In genomic region chr1:59204001-59204400, GRCh38 we compare ENCODE assay signal across 1 cellular context.
TF ChIP-seq lines count a peak whose summit lies in the region.

No MANE protein-coding gene starts in this region.

TF ChIP-seq in HepG2, 621 proteins besides CTCF, POLR2A, EP300 and RAD21 (continued from another document and continues in another):
- TF ChIP-seq ETV5 (CRISPR knock-in tag; IDR thresholded peaks at IDR 0.05; ENCODE audit: borderline replicate concordance) = peak; percentile 73; the same call in 1 of the 2 replicates
- TF ChIP-seq RBAK (CRISPR knock-in tag; IDR thresholded peaks at IDR 0.05) = no peak
- TF ChIP-seq ZNF772 (CRISPR knock-in tag; IDR thresholded peaks at IDR 0.05) = no peak; the same call in 1 of the 2 replicates
- no peak for TF ChIP-seq FOXP1 (IDR thresholded peaks at IDR 0.05)
- peak; percentile 78 for TF ChIP-seq FOXP1 (CRISPR knock-in tag; IDR thresholded peaks at IDR 0.05)
- no peak for TF ChIP-seq TMF1 (CRISPR knock-in tag; IDR thresholded peaks at IDR 0.05; ENCODE audit: low read depth)
- TF ChIP-seq ZNF773 (CRISPR knock-in tag; IDR thresholded peaks at IDR 0.05; ENCODE audit: borderline replicate concordance) = no peak
- no peak for TF ChIP-seq SETDB1 (CRISPR knock-in tag; IDR thresholded peaks at IDR 0.05; ENCODE audit: borderline replicate concordance)
- TF ChIP-seq HOXA3 (CRISPR knock-in tag; IDR thresholded peaks at IDR 0.05) = peak; percentile 54; the same call in 1 of the 2 replicates
- 0 out of 2 replicates have a peak, but pooled peaks have one; percentile 28 for TF ChIP-seq ZBTB20 (CRISPR knock-in tag; IDR thresholded peaks at IDR 0.05; ENCODE audit: borderline replicate concordance, low read depth)
- TF ChIP-seq PCBP2 (optimal IDR thresholded peaks at IDR 0.05; ENCODE audit: low read depth, low read length, poor library complexity, severe bottlenecking) = no peak
- no peak for TF ChIP-seq ZSCAN21 (CRISPR knock-in tag; IDR thresholded peaks at IDR 0.05; ENCODE audit: borderline replicate concordance)
- TF ChIP-seq FOSL1 (CRISPR knock-in tag; IDR thresholded peaks at IDR 0.05; ENCODE audit: borderline replicate concordance) = no peak
- TF ChIP-seq HNRNPUL1 (IDR thresholded peaks at IDR 0.05; ENCODE audit: low read depth, low read length) = no peak
- TF ChIP-seq, protein P1, sequence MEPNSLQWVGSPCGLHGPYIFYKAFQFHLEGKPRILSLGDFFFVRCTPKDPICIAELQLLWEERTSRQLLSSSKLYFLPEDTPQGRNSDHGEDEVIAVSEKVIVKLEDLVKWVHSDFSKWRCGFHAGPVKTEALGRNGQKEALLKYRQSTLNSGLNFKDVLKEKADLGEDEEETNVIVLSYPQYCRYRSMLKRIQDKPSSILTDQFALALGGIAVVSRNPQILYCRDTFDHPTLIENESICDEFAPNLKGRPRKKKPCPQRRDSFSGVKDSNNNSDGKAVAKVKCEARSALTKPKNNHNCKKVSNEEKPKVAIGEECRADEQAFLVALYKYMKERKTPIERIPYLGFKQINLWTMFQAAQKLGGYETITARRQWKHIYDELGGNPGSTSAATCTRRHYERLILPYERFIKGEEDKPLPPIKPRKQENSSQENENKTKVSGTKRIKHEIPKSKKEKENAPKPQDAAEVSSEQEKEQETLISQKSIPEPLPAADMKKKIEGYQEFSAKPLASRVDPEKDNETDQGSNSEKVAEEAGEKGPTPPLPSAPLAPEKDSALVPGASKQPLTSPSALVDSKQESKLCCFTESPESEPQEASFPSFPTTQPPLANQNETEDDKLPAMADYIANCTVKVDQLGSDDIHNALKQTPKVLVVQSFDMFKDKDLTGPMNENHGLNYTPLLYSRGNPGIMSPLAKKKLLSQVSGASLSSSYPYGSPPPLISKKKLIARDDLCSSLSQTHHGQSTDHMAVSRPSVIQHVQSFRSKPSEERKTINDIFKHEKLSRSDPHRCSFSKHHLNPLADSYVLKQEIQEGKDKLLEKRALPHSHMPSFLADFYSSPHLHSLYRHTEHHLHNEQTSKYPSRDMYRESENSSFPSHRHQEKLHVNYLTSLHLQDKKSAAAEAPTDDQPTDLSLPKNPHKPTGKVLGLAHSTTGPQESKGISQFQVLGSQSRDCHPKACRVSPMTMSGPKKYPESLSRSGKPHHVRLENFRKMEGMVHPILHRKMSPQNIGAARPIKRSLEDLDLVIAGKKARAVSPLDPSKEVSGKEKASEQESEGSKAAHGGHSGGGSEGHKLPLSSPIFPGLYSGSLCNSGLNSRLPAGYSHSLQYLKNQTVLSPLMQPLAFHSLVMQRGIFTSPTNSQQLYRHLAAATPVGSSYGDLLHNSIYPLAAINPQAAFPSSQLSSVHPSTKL (CRISPR knock-in tag; IDR thresholded peaks at IDR 0.05) = peak; percentile 79
- no peak for TF ChIP-seq NR2F2 (IDR thresholded peaks at IDR 0.05; ENCODE audit: borderline replicate concordance, low read depth)
- TF ChIP-seq RXRB (CRISPR knock-in tag; IDR thresholded peaks at IDR 0.05; ENCODE audit: borderline replicate concordance) = peak; percentile 64; the same call in 1 of the 2 replicates
- TF ChIP-seq ZNF777 (CRISPR knock-in tag; IDR thresholded peaks at IDR 0.05) = no peak
- no peak for TF ChIP-seq ZKSCAN1 (IDR thresholded peaks at IDR 0.05; ENCODE audit: low read length)
- TF ChIP-seq ZBTB38 (CRISPR knock-in tag; IDR thresholded peaks at IDR 0.05) = no peak
- TF ChIP-seq, protein P2, sequence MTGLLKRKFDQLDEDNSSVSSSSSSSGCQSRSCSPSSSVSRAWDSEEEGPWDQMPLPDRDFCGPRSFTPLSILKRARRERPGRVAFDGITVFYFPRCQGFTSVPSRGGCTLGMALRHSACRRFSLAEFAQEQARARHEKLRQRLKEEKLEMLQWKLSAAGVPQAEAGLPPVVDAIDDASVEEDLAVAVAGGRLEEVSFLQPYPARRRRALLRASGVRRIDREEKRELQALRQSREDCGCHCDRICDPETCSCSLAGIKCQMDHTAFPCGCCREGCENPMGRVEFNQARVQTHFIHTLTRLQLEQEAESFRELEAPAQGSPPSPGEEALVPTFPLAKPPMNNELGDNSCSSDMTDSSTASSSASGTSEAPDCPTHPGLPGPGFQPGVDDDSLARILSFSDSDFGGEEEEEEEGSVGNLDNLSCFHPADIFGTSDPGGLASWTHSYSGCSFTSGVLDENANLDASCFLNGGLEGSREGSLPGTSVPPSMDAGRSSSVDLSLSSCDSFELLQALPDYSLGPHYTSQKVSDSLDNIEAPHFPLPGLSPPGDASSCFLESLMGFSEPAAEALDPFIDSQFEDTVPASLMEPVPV (CRISPR knock-in tag; IDR thresholded peaks at IDR 0.05) = no peak
- TF ChIP-seq HDAC2 (CRISPR knock-in tag; IDR thresholded peaks at IDR 0.05) = peak; percentile 76
- TF ChIP-seq SPEN (CRISPR knock-in tag; IDR thresholded peaks at IDR 0.05; ENCODE audit: low read depth) = no peak; the same call in 1 of the 2 replicates
- TF ChIP-seq ZFP62 (CRISPR knock-in tag; IDR thresholded peaks at IDR 0.05) = no peak
- no peak for TF ChIP-seq ZNF850 (CRISPR knock-in tag; conservative IDR thresholded peaks at IDR 0.05)
- TF ChIP-seq MEIS2 (CRISPR knock-in tag; IDR thresholded peaks at IDR 0.05) = 0 out of 2 replicates have a peak, but pooled peaks have one; percentile 66
- no peak for TF ChIP-seq JDP2 (CRISPR knock-in tag; IDR thresholded peaks at IDR 0.05; ENCODE audit: borderline replicate concordance)
- TF ChIP-seq ZNF343 (CRISPR knock-in tag; IDR thresholded peaks at IDR 0.05) = no peak
- TF ChIP-seq SRF (IDR thresholded peaks at IDR 0.05; ENCODE audit: low read depth, low read length) = peak; percentile 78
- TF ChIP-seq MAFK (conservative IDR thresholded peaks at IDR 0.05 in 1 of 2, IDR thresholded peaks at IDR 0.05 in 1 of 2; ENCODE audit: low read length in 2 of 2) = no peak
- no peak for TF ChIP-seq MTA1 (CRISPR knock-in tag; IDR thresholded peaks at IDR 0.05; ENCODE audit: borderline replicate concordance)
- no peak for TF ChIP-seq ZBTB3 (CRISPR knock-in tag; IDR thresholded peaks at IDR 0.05; ENCODE audit: borderline replicate concordance, low read depth)
- no peak for TF ChIP-seq KIAA2018 (CRISPR knock-in tag; IDR thresholded peaks at IDR 0.05; ENCODE audit: borderline replicate concordance)
- TF ChIP-seq ZNF644 (CRISPR knock-in tag; IDR thresholded peaks at IDR 0.05; ENCODE audit: low read depth) = peak; percentile 87
- TF ChIP-seq TCF12 (IDR thresholded peaks at IDR 0.05) = no peak
- TF ChIP-seq TCF12 (CRISPR knock-in tag; IDR thresholded peaks at IDR 0.05) = no peak
- TF ChIP-seq SIX1 (CRISPR knock-in tag; IDR thresholded peaks at IDR 0.05; ENCODE audit: borderline replicate concordance) = peak; percentile 73; the same call in 1 of the 2 replicates
- no peak for TF ChIP-seq HINFP (CRISPR knock-in tag; IDR thresholded peaks at IDR 0.05; ENCODE audit: low read depth)
- no peak for TF ChIP-seq NR2C2 (CRISPR knock-in tag; IDR thresholded peaks at IDR 0.05; ENCODE audit: borderline replicate concordance)
- TF ChIP-seq TRIM24 (CRISPR knock-in tag; IDR thresholded peaks at IDR 0.05) = 0 out of 2 replicates have a peak, but pooled peaks have one; percentile 44
- 0 out of 2 replicates have a peak, but pooled peaks have one; percentile 16 for TF ChIP-seq ZNF512B (CRISPR knock-in tag; IDR thresholded peaks at IDR 0.05; ENCODE audit: borderline replicate concordance)
- TF ChIP-seq ZNF337 (CRISPR knock-in tag; IDR thresholded peaks at IDR 0.05; ENCODE audit: borderline replicate concordance, low read depth) = 0 out of 2 replicates have a peak, but pooled peaks have one; percentile 39
- TF ChIP-seq ASH2L (IDR thresholded peaks at IDR 0.05; ENCODE audit: insufficient read length, low read depth, low read length) = peak; percentile 22
- TF ChIP-seq CHD4 (IDR thresholded peaks at IDR 0.05; ENCODE audit: borderline replicate concordance, low read length) = no peak
- no peak for TF ChIP-seq ZNF883 (CRISPR knock-in tag; IDR thresholded peaks at IDR 0.05; ENCODE audit: not compliant biosample characterization)
- no peak for TF ChIP-seq NCOA5 (CRISPR knock-in tag; IDR thresholded peaks at IDR 0.05)
- TF ChIP-seq ARNT2 (CRISPR knock-in tag; IDR thresholded peaks at IDR 0.05; ENCODE audit: low read depth) = no peak
- peak; percentile 44; the same call in 1 of the 2 replicates for TF ChIP-seq THAP11 (CRISPR knock-in tag; IDR thresholded peaks at IDR 0.05)
- TF ChIP-seq ZNF382 (CRISPR knock-in tag; IDR thresholded peaks at IDR 0.05; ENCODE audit: borderline replicate concordance) = no peak
- no peak for TF ChIP-seq ERF (CRISPR knock-in tag; IDR thresholded peaks at IDR 0.05)
- no peak for TF ChIP-seq ZNF816 (CRISPR knock-in tag; IDR thresholded peaks at IDR 0.05; ENCODE audit: borderline replicate concordance)
- peak; percentile 91 for TF ChIP-seq ZMYM3 (CRISPR knock-in tag; IDR thresholded peaks at IDR 0.05)
